Comparison of ENCODE assay signal across 1 cellular context in the genomic region with DNA sequence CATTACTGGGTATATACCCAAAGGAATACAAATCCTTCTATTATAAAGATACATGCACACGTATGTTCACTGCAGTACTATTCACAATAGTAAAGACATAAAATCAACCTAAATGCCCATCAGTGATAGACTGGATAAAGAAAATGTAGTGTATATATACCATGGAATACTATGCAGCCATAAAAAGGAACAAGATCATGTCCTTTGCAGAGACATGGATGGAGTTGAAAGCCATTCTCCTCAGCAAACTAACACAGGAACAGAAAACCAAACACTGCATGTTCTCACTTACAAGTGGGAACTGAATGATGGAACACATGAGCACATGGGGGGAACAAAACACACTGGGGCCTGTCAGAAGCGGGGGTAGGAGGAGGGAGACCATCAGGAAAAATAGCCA.
A peak's percentile ranks its signal among the peaks of the same experiment; 100 is the strongest.
TF ChIP-seq lines count a peak whose summit lies in the region.

No MANE protein-coding gene starts in this region.

TF ChIP-seq in GM12878, 131 proteins besides CTCF, POLR2A, EP300 and RAD21:
- peak; percentile 26; the same call in 1 of the 2 replicates for TF ChIP-seq HDGF (IDR thresholded peaks at IDR 0.05)
- TF ChIP-seq ZNF217 (IDR thresholded peaks at IDR 0.05) = 0 out of 2 replicates have a peak, but pooled peaks have one; percentile 74
